In genomic region chr6:90286884-90287488, GRCh38 we compare ENCODE assay signal across 8 cellular contexts. TPM values are rescaled to one million over a fixed set of nuclear protein-coding genes. Genes with fewer than 3 reads are reported as not detected.
DNase-seq lines count a peak whose midpoint lies in the region; ATAC-seq and TF ChIP-seq lines count a peak whose summit lies in the region.

No MANE protein-coding gene starts in this region.

- H3K9me3 Mint-ChIP-seq in activated naive CD8-positive, alpha-beta T cell treated with anti-CD3 and anti-CD28 coated beads for 36 hours: peaks cover 14% of the 10 kb centered on the region

- H3K27me3 ChIP-seq in Peyer's patch: no peaks in the 10 kb centered on the region

- H3K9me3 ChIP-seq in Peyer's patch: no peaks in the 10 kb centered on the region

- H3K4me3 ChIP-seq in AG10803 (ENCODE audit: low read length): no peak overlapping the region
- no peak overlapping the region for H3K4me3 ChIP-seq in Peyer's patch

- H3K27ac ChIP-seq in Peyer's patch: peak overlapping the region in 1 of 4 donors; percentile 78

- TF ChIP-seq CTCF in AG10803 (conservative IDR thresholded peaks at IDR 0.05; ENCODE audit: low read length): peak; percentile 59
- peak; percentile 58 for TF ChIP-seq CTCF in GM13976 (IDR thresholded peaks at IDR 0.05; ENCODE audit: borderline replicate concordance, control extremely low read depth, extremely low read depth, insufficient read depth, missing control alignments)
- TF ChIP-seq CTCF in Peyer's patch (IDR thresholded peaks at IDR 0.05): peak; percentile 19 to 61 (median 50)
- TF ChIP-seq CTCF in omental fat pad (IDR thresholded peaks at IDR 0.05): no peak

- ATAC-seq in GM21423 (IDR thresholded peaks at IDR 0.05; ENCODE audit: unreplicated experiment) (no peak), omental fat pad (ENCODE audit: low FRiP score) (no peak)

- H3K4me1 ChIP-seq in Peyer's patch: peaks cover 0 to 20% (median 8%) of the 10 kb centered on the region in 4 donors

- H3K36me3 ChIP-seq in Peyer's patch: no peaks in the 10 kb centered on the region

- TF ChIP-seq POLR2A in Peyer's patch (IDR thresholded peaks at IDR 0.05): no peak

- DNase-seq in AG10803 (ENCODE audit: low read depth) (no peak), GM13976 (ENCODE audit: low spot score) (peak; percentile 26), Peyer's patch (peak in 2 of 3 donors; percentile 71 to 76), kidney glomerular epithelial cell (lab: John Stamatoyannopoulos, UW) (peak; percentile 21), omental fat pad (ENCODE audit: low spot score) (no peak)
- peak; percentile 70 for DNase-seq in activated naive CD8-positive, alpha-beta T cell treated with anti-CD3 and anti-CD28 coated beads for 36 hours
- DNase-seq in stimulated activated CD8-positive, alpha-beta memory T cell treated with anti-CD3 and anti-CD28 coated beads, Interleukin-7, amount 100 ng/mL, for 24 hours (ENCODE audit: low read depth): peak; percentile 39

- peaks cover 94% of the 10 kb centered on the region for H3K4me1 Mint-ChIP-seq in activated naive CD8-positive, alpha-beta T cell treated with anti-CD3 and anti-CD28 coated beads for 36 hours

- peaks cover 78% of the 10 kb centered on the region for H3K36me3 Mint-ChIP-seq in activated naive CD8-positive, alpha-beta T cell treated with anti-CD3 and anti-CD28 coated beads for 36 hours

- H3K27ac Mint-ChIP-seq in activated naive CD8-positive, alpha-beta T cell treated with anti-CD3 and anti-CD28 coated beads for 36 hours: peak overlapping the region; percentile 98

- peak overlapping the region; percentile 80 for H3K4me3 Mint-ChIP-seq in activated naive CD8-positive, alpha-beta T cell treated with anti-CD3 and anti-CD28 coated beads for 36 hours

- no peaks in the 10 kb centered on the region for H3K27me3 Mint-ChIP-seq in activated naive CD8-positive, alpha-beta T cell treated with anti-CD3 and anti-CD28 coated beads for 36 hours

- in situ Hi-C loops in GM13976 (cut with MboI; ENCODE audit: low sequenced_read_pairs, unreplicated experiment): loop anchor here (10.0 kb wide), 1 partner anchor 188 kb away; no protein-coding TSS in a partner anchor

RNA-seq across cellular contexts. Expression of gene BACH2, which starts 9.7 kb away (rescaled TPM):
- total RNA-seq in Peyer's patch (10 to 100 TPM in 2 of 4 donors, 1 to 10 TPM in 1, under 1 TPM in 1; 0.18 to 26.4 (median 8.2) TPM), omental fat pad (1 to 10 TPM; 4.0 to 9.4 (median 7.0) TPM)
- total RNA-seq in activated naive CD8-positive, alpha-beta T cell treated with anti-CD3 and anti-CD28 coated beads for 36 hours: 10 to 100 TPM; 73.1 to 78.0 TPM

Comparison
In these comparisons a context has a peak if more than half of its experiments do, and no peak if none do; other contexts are left out.
1. DNase-seq: peak in GM13976 (single experiment), Peyer's patch (2 of 3), activated naive CD8-positive, alpha-beta T cell treated with anti-CD3 and anti-CD28 coated beads for 36 hours (single experiment), kidney glomerular epithelial cell (single experiment) and stimulated activated CD8-positive, alpha-beta memory T cell treated with anti-CD3 and anti-CD28 coated beads, Interleukin-7, amount 100 ng/mL, for 24 hours (single experiment); none in AG10803 (single experiment) and omental fat pad (single experiment).
2. CTCF ChIP-seq: peak in AG10803 (single experiment), GM13976 (single experiment) and Peyer's patch (6 of 6); none in omental fat pad (0 of 3).